ENCODE assay signal across 8 cellular contexts in genomic region chr3:149128856-149129255, GRCh38. TPM values are rescaled to one million over a fixed set of nuclear protein-coding genes. Genes with fewer than 3 reads are reported as not detected.
DNase-seq lines count a peak whose midpoint lies in the region; ATAC-seq and TF ChIP-seq lines count a peak whose summit lies in the region.

No MANE protein-coding gene starts in this region.

- no peaks in the 10 kb centered on the region for H3K9me3 ChIP-seq in HCT116 (ENCODE audit: control insufficient read depth in 1 of 2, insufficient read depth in 1 of 2, low read depth in 1 of 2, low read length in 2 of 2)

- no peaks in the 10 kb centered on the region for H3K36me3 ChIP-seq in HCT116 (ENCODE audit: control insufficient read depth in 1 of 2, insufficient read depth in 2 of 2, low read length in 2 of 2)

- peak overlapping the region; percentile 71 for H3K9ac ChIP-seq in HCT116 (ENCODE audit: low read length)

- TF ChIP-seq POLR2A in HCT116 (IDR thresholded peaks at IDR 0.05; ENCODE audit: borderline replicate concordance, extremely low read depth, insufficient read depth, insufficient read length) = no peak

- no peaks in the 10 kb centered on the region for H3K9me3 Mint-ChIP-seq in memory B cell

- no peak overlapping the region for H3K27ac ChIP-seq in HCT116 (ENCODE audit: low read depth, low read length)

- no peaks in the 10 kb centered on the region for H3K27me3 ChIP-seq in HCT116 (ENCODE audit: insufficient read depth, low read length)

- H4K20me1 ChIP-seq in HCT116 (ENCODE audit: insufficient read depth) = no peaks in the 10 kb centered on the region

- peaks cover 37% of the 10 kb centered on the region for H3K4me1 Mint-ChIP-seq in memory B cell

- peaks cover 10 to 16% of the 10 kb centered on the region in 2 experiments; a peak in 2 of 4 replicates for H3K4me1 ChIP-seq in HCT116 (ENCODE audit: control insufficient read depth in 1 of 2, insufficient read depth in 2 of 2, low read length in 2 of 2)

- CTCF ChIA-PET in HCT116 (lab: Charles Lee) = interaction anchor here (1.6 to 2.4 kb wide), 2 partner anchors 9 to 144 kb away, joined by 6 to 13 read pairs; no protein-coding TSS in a partner anchor

- no peaks in the 10 kb centered on the region for H3K27me3 Mint-ChIP-seq in memory B cell

- no peak for TF ChIP-seq RAD21 in HCT116 (IDR thresholded peaks at IDR 0.05; ENCODE audit: low read depth)

- in situ Hi-C loops in ACHN (cut with HindIII; ENCODE audit: low pct_ligation_motif_present, low pct_unique_long_range_greater_than_20kb, low sequenced_read_pairs) = no loop called here
- in situ Hi-C loops in astrocyte of the cerebellum (cut with HindIII; ENCODE audit: low sequenced_read_pairs) = no loop called here

- H3K36me3 Mint-ChIP-seq in memory B cell = peaks cover 3% of the 10 kb centered on the region

- TF ChIP-seq CTCF in HCT116 (IDR thresholded peaks at IDR 0.05 in 2 of 3, conservative IDR thresholded peaks at IDR 0.05 in 1 of 3; ENCODE audit: borderline replicate concordance in 1 of 3, insufficient read depth in 1 of 3, low read depth in 2 of 3, low read length in 2 of 3) (no peak), astrocyte of the cerebellum (IDR thresholded peaks at IDR 0.05; ENCODE audit: low read depth, low read length, missing control alignments) (no peak)

- DNase-seq in ACHN = peak; percentile 12
- no peak for DNase-seq in HCT116 (ENCODE audit: low read depth, low spot score)
- DNase-seq in astrocyte of the cerebellum (ENCODE audit: low read depth) = no peak
- DNase-seq in memory B cell (ENCODE audit: low spot score in 2 of 2) = no peak
- DNase-seq in SHP77 treated with DMSO at 0.1 percent for 48 hours (lab: John Stamatoyannopoulos, UW) = no peak
- DNase-seq in cerebellar cortex (ENCODE audit: low spot score) = no peak

- ATAC-seq in HCT116 = no peak
- ATAC-seq in memory B cell (ENCODE audit: low read depth) = peak; percentile 4
- ATAC-seq in GM18873 (IDR thresholded peaks at IDR 0.05; ENCODE audit: low FRiP score, unreplicated experiment) = no peak
- no peak for ATAC-seq in HG03196 (IDR thresholded peaks at IDR 0.05; ENCODE audit: unreplicated experiment)

- no peaks in the 10 kb centered on the region for H3K9me2 ChIP-seq in HCT116 (ENCODE audit: insufficient read depth)

- peaks cover 7% of the 10 kb centered on the region; the same call in 1 of the 2 replicates for H3K79me2 ChIP-seq in HCT116 (ENCODE audit: insufficient read depth, low read length)

- intact Hi-C loops in HCT116 (cut with micrococcal nuclease) = no loop called here

- RAD21 ChIA-PET in HCT116 (lab: Charles Lee; ENCODE audit: low non-redundant PET in 1 of 2, low total read pairs in 2 of 2, uncharacterized antibody in 2 of 2, unreplicated experiment in 2 of 2) = no interaction called here

- H3K4me3 ChIP-seq in HCT116 (replicated peaks in 1 of 2; ENCODE audit: low read depth in 1 of 2, low read length in 2 of 2) (peak overlapping the region; percentile 83 to 91), astrocyte of the cerebellum (ENCODE audit: low read depth, low read length) (peak overlapping the region; percentile 69)

- peak overlapping the region; percentile 88 for H3K4me2 ChIP-seq in HCT116 (ENCODE audit: low read length)

- POLR2A ChIA-PET in HCT116 (lab: Charles Lee) = interaction anchor here (1.5 to 1.6 kb wide), 2 partner anchors 8 to 147 kb away, joined by 4 read pairs; no protein-coding TSS in a partner anchor

- H2AFZ ChIP-seq in HCT116 (ENCODE audit: low read depth, low read length, poor library complexity, severe bottlenecking) = peak overlapping the region; percentile 87

- peak overlapping the region; percentile 87 for H3K4me3 Mint-ChIP-seq in memory B cell

- TSS peak; percentile 73 for BruUV-seq in HCT116 (replicated peaks; lab: Mats Ljungman, UMichigan)

- peak overlapping the region; percentile 92 for H3K27ac Mint-ChIP-seq in memory B cell

TF ChIP-seq in HCT116, 20 proteins besides CTCF, POLR2A, EP300 and RAD21:
- no peak for TF ChIP-seq ZNF274 (IDR thresholded peaks at IDR 0.05; ENCODE audit: low read depth, low read length)
- TF ChIP-seq EGR1 (IDR thresholded peaks at IDR 0.05; ENCODE audit: low read depth) = no peak
- no peak for TF ChIP-seq POLR2AphosphoS5 (IDR thresholded peaks at IDR 0.05; ENCODE audit: low read depth, low read length)
- TF ChIP-seq ATF3 (IDR thresholded peaks at IDR 0.05) = no peak
- no peak for TF ChIP-seq YY1 (IDR thresholded peaks at IDR 0.05; ENCODE audit: extremely low read depth, insufficient replicate concordance, low read depth, low read length)
TF ChIP-seq in HCT116: peak in this region for 0.

RNA-seq across cellular contexts. Expression of gene HPS3, which starts 0.6 kb away (rescaled TPM):
- total RNA-seq in HCT116 (2021; ENCODE audit: unreplicated experiment) = 17.1 TPM
- 6.6 and 7.5 TPM in 2 replicates for polyA plus RNA-seq in HCT116 (2012)

RNA-seq across cellular contexts. Expression of gene HLTF, which starts 42.5 kb away (rescaled TPM):
- total RNA-seq in HCT116 (2021; ENCODE audit: unreplicated experiment) = 73.4 TPM
- polyA plus RNA-seq in HCT116 (2012) = 13.1 and 21.9 TPM in 2 replicates
